In the genomic region with DNA sequence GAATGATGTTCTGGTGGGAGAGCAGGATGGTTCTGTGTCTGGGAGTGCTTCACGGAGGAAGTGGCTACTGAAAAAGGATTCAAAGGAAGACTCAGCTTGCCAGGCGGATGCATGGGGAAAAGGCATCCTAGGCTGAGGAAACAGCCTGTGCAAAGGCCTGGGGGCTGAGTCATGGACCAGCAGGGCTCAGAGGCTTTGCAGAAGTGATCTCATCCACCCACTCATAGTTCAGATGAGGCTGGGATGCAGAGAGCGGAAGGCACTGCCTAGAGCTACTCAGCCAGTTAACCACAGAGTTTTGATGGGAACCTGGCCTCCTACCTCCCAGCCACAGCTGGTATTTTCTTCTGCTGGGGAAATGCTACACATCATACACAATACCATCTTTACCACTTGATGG, we compare ENCODE assay signal across 9 cellular contexts. TPM values are rescaled to one million over a fixed set of nuclear protein-coding genes. Genes with fewer than 3 reads are reported as not detected.
DNase-seq lines count a peak whose midpoint lies in the region; ATAC-seq and TF ChIP-seq lines count a peak whose summit lies in the region.
"Had no signal": no experiment of that assay in that cellular context is flagged by ENCODE, and none has a peak within 500 bp of the region (broad histone marks: within the 10 kb centered on the region; RNA-seq: fewer than 3 reads in every experiment).

No MANE protein-coding gene starts in this region.

- DNase-seq in Caki2 (ENCODE audit: low read depth) (peak; percentile 76), coronary artery (ENCODE audit: low spot score) (peak; percentile 28), DMS153 treated with DMSO at 0.1 percent for 48 hours (lab: John Stamatoyannopoulos, UW; ENCODE audit: unreplicated experiment) (no peak), SK-N-DZ (ENCODE audit: low spot score) (no peak), activated gamma-delta T cell treated with Interleukin-2 at 50 U/mL for 16 hours (no peak)
- DNase-seq in stimulated activated CD4-positive, alpha-beta T cell treated with anti-CD3 and anti-CD28 coated beads, Interleukin-2, amount 100 ng/mL, for 24 hours: peak; percentile 58 to 65

- H3K4me3 ChIP-seq in coronary artery: no peak overlapping the region

- peak; percentile 93 for ATAC-seq in GM21717 (IDR thresholded peaks at IDR 0.05; ENCODE audit: unreplicated experiment)

- no peak for TF ChIP-seq CTCF in coronary artery (IDR thresholded peaks at IDR 0.05)

- in situ Hi-C loops in Caki2 (cut with HindIII; ENCODE audit: low pct_unique_long_range_greater_than_20kb, low sequenced_read_pairs): no loop called here

- H3K27ac ChIP-seq in coronary artery: no peak overlapping the region

TF ChIP-seq in PFSK-1, 5 proteins besides CTCF, POLR2A, EP300 and RAD21:
- TF ChIP-seq FOXP2 (optimal IDR thresholded peaks at IDR 0.05; ENCODE audit: borderline replicate concordance, extremely low read depth, extremely low read length, insufficient read depth) (peak; percentile 36), SIN3A (IDR thresholded peaks at IDR 0.05; ENCODE audit: borderline replicate concordance, insufficient read depth, low read length) (peak; percentile 21; the same call in 1 of the 2 replicates), TAF1 (IDR thresholded peaks at IDR 0.05; ENCODE audit: borderline replicate concordance, insufficient read depth, low read length) (no peak), POLR2AphosphoS5 (IDR thresholded peaks at IDR 0.05; ENCODE audit: low read depth, low read length) (no peak)
- TF ChIP-seq, protein P1, sequence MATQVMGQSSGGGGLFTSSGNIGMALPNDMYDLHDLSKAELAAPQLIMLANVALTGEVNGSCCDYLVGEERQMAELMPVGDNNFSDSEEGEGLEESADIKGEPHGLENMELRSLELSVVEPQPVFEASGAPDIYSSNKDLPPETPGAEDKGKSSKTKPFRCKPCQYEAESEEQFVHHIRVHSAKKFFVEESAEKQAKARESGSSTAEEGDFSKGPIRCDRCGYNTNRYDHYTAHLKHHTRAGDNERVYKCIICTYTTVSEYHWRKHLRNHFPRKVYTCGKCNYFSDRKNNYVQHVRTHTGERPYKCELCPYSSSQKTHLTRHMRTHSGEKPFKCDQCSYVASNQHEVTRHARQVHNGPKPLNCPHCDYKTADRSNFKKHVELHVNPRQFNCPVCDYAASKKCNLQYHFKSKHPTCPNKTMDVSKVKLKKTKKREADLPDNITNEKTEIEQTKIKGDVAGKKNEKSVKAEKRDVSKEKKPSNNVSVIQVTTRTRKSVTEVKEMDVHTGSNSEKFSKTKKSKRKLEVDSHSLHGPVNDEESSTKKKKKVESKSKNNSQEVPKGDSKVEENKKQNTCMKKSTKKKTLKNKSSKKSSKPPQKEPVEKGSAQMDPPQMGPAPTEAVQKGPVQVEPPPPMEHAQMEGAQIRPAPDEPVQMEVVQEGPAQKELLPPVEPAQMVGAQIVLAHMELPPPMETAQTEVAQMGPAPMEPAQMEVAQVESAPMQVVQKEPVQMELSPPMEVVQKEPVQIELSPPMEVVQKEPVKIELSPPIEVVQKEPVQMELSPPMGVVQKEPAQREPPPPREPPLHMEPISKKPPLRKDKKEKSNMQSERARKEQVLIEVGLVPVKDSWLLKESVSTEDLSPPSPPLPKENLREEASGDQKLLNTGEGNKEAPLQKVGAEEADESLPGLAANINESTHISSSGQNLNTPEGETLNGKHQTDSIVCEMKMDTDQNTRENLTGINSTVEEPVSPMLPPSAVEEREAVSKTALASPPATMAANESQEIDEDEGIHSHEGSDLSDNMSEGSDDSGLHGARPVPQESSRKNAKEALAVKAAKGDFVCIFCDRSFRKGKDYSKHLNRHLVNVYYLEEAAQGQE (IDR thresholded peaks at IDR 0.05; ENCODE audit: insufficient read depth in 1 of 2, low read depth in 2 of 2, low read length in 2 of 2): 0 out of 4 replicates have a peak, but pooled peaks of 1 of the 2 experiments have one; percentile 37
TF ChIP-seq in PFSK-1: peak in this region for 3.

RNA-seq across cellular contexts. Expression of a gene that starts 15.8 kb away (rescaled TPM):
- total RNA-seq in Caki2 (2014; rRNA removed; shearing (Covaris generic); ENCODE audit: low replicate concordance): 0.37 and 1.0 TPM in 2 replicates
- polyA plus RNA-seq in PFSK-1 (2012; ENCODE audit: insufficient read length, low read depth): 0.05 TPM
- polyA plus RNA-seq in SK-N-DZ (2014; cell fraction: cytosol; rRNA removed): 0.19 TPM in 1 of 2 replicates, not detected in the other
- 0.38 and 0.44 TPM in 2 replicates for polyA plus RNA-seq in SK-N-DZ (2014; cell fraction: nucleus; rRNA removed)
- polyA plus RNA-seq: IgD-negative memory B cell had no signal

RNA-seq across cellular contexts. Expression of a gene that starts 53.9 kb away (rescaled TPM):
- total RNA-seq in Caki2 (2014; rRNA removed; shearing (Covaris generic); ENCODE audit: low replicate concordance): not detected in 2 replicates
- not detected for polyA plus RNA-seq in PFSK-1 (2012; ENCODE audit: insufficient read length, low read depth)
- not detected in 2 replicates for polyA plus RNA-seq in SK-N-DZ (2014; cell fraction: cytosol; rRNA removed)
- polyA plus RNA-seq in SK-N-DZ (2014; cell fraction: nucleus; rRNA removed): not detected in 2 replicates

Comparison
In these comparisons a context has a peak if more than half of its experiments do, and no peak if none do; other contexts are left out.
1. DNase-seq: peak in Caki2 (single experiment), coronary artery (single experiment) and stimulated activated CD4-positive, alpha-beta T cell treated with anti-CD3 and anti-CD28 coated beads, Interleukin-2, amount 100 ng/mL, for 24 hours (2 of 2); none in DMS153 treated with DMSO at 0.1 percent for 48 hours (single experiment), SK-N-DZ (single experiment) and activated gamma-delta T cell treated with Interleukin-2 at 50 U/mL for 16 hours (single experiment).